Comparison of ENCODE assay signal across 11 cellular contexts in genomic region chr2:113185643-113186315, GRCh38. TPM values are rescaled to one million over a fixed set of nuclear protein-coding genes. Genes with fewer than 3 reads are reported as not detected.
DNase-seq lines count a peak whose midpoint lies in the region; ATAC-seq and TF ChIP-seq lines count a peak whose summit lies in the region.
"Had no signal": no experiment of that assay in that cellular context is flagged by ENCODE, and none has a peak within 500 bp of the region (broad histone marks: within the 10 kb centered on the region; RNA-seq: fewer than 3 reads in every experiment).

No MANE protein-coding gene starts in this region.

- H3K4me1 ChIP-seq in Loucy (ENCODE audit: insufficient read depth, low read length, poor library complexity, severe bottlenecking) (peaks cover 40% of the 10 kb centered on the region), ovary (ENCODE audit: insufficient read depth) (peaks cover 6% of the 10 kb centered on the region)

- WGBS in ovary, 3 donors, result 67 to 68% (median 67%) methylated on average over 9 of the region's 9 CpGs

- no peak overlapping the region for H2AFZ ChIP-seq in Loucy (ENCODE audit: low read length)

- peak overlapping the region; percentile 23 for H3K4me3 ChIP-seq in Loucy (ENCODE audit: low read length, poor library complexity, severe bottlenecking)
- H3K4me3 ChIP-seq in ovary, result no peak overlapping the region

- H3K79me2 ChIP-seq in Loucy (ENCODE audit: insufficient read depth, low read length), result peaks cover 71% of the 10 kb centered on the region

- DNase-seq in CD4-positive, alpha-beta T cell, result no peak
- no peak for DNase-seq in neural crest cell (ENCODE audit: low read depth, low spot score)
- no peak for DNase-seq in NCI-H1436 (lab: John Stamatoyannopoulos, UW)
- no peak for DNase-seq in GDM1 (lab: John Stamatoyannopoulos, UW)
- DNase-seq in ovary, result no peak
- DNase-seq: NCI-H1930 had no signal

- H3K27me3 Mint-ChIP-seq in CD4-positive, alpha-beta T cell, result no peaks in the 10 kb centered on the region
- H3K27me3 Mint-ChIP-seq in neural crest cell (ENCODE audit: low read depth), result no peaks in the 10 kb centered on the region
- H3K27me3 Mint-ChIP-seq: stimulated activated naive CD8-positive, alpha-beta T cell treated with anti-CD3 and anti-CD28 coated beads, Interleukin-15, Interleukin-2, amounts not matched to agents 100 ng/mL and 50 ng/mL, for 24 hours had no signal

- no peaks in the 10 kb centered on the region for H3K9me2 ChIP-seq in Loucy (replicated peaks; ENCODE audit: low read depth, low read length)

- H3K27ac Mint-ChIP-seq in CD4-positive, alpha-beta T cell, result peak overlapping the region; percentile 57
- peak overlapping the region; percentile 3 for H3K27ac Mint-ChIP-seq in neural crest cell (ENCODE audit: unreplicated experiment)

- POLR2A ChIA-PET in CD4-positive, alpha-beta T cell (lab: Charles Lee), result interaction anchor here (2.1 kb wide), 1 partner anchor 11 kb away, joined by 11 read pairs; the partner anchor contains the start of gene PSD4

- H3K36me3 ChIP-seq in Loucy (ENCODE audit: insufficient read depth, low read length), result peaks cover 50% of the 10 kb centered on the region; the same call in 1 of the 2 replicates
- no peaks in the 10 kb centered on the region for H3K36me3 ChIP-seq in ovary

- H3K27me3 ChIP-seq in CD4-positive, alpha-beta T cell (ENCODE audit: control insufficient read depth, insufficient read depth, low read length), result no peaks in the 10 kb centered on the region
- H3K27me3 ChIP-seq in Loucy (ENCODE audit: insufficient read depth, low read length, poor library complexity, severe bottlenecking) (no peaks in the 10 kb centered on the region), ovary (no peaks in the 10 kb centered on the region)

- H3K36me3 Mint-ChIP-seq in CD4-positive, alpha-beta T cell (ENCODE audit: low read depth), result peaks cover 88% of the 10 kb centered on the region
- no peaks in the 10 kb centered on the region for H3K36me3 Mint-ChIP-seq in neural crest cell (ENCODE audit: low read depth)

- TF ChIP-seq POLR2A in ovary (IDR thresholded peaks at IDR 0.05), result no peak

- peak overlapping the region; percentile 21 for H3K27ac ChIP-seq in CD4-positive, alpha-beta T cell (ENCODE audit: low read depth, low read length)
- no peak overlapping the region for H3K27ac ChIP-seq in ovary

- H3K9me3 ChIP-seq in CD4-positive, alpha-beta T cell (ENCODE audit: control insufficient read depth, low read length), result no peaks in the 10 kb centered on the region
- H3K9me3 ChIP-seq in Loucy (ENCODE audit: insufficient read depth, low read depth, low read length) (no peaks in the 10 kb centered on the region), ovary (no peaks in the 10 kb centered on the region)

- no peak for TF ChIP-seq CTCF in CD4-positive, alpha-beta T cell (IDR thresholded peaks at IDR 0.05)
- TF ChIP-seq CTCF in Loucy (conservative IDR thresholded peaks at IDR 0.05; ENCODE audit: low read length) (no peak), neural crest cell (conservative IDR thresholded peaks at IDR 0.05) (no peak), ovary (IDR thresholded peaks at IDR 0.05) (no peak)

- no peak overlapping the region for H3K4me3 Mint-ChIP-seq in CD4-positive, alpha-beta T cell
- H3K4me3 Mint-ChIP-seq in neural crest cell, result no peak overlapping the region
- H3K4me3 Mint-ChIP-seq: stimulated activated naive CD8-positive, alpha-beta T cell treated with anti-CD3 and anti-CD28 coated beads, Interleukin-15, Interleukin-2, amounts not matched to agents 100 ng/mL and 50 ng/mL, for 24 hours had no signal

- H3K9ac ChIP-seq in Loucy (ENCODE audit: low read depth, low read length, poor library complexity, severe bottlenecking), result no peak overlapping the region

- intact Hi-C loops in CD4-positive, alpha-beta T cell (cut with DNase I, micrococcal nuclease), result no loop called here
- intact Hi-C loops in ovary (cut with DNase I), result no loop called here

- H3K4me1 Mint-ChIP-seq in CD4-positive, alpha-beta T cell (ENCODE audit: low read depth), result peaks cover 83% of the 10 kb centered on the region
- peaks cover 10% of the 10 kb centered on the region for H3K4me1 Mint-ChIP-seq in neural crest cell

- CTCF ChIA-PET in CD4-positive, alpha-beta T cell (lab: Charles Lee), result no interaction called here

- H4K20me1 ChIP-seq in Loucy (ENCODE audit: insufficient read depth, low read length, poor library complexity, severe bottlenecking), result peaks cover 72% of the 10 kb centered on the region

- no peak for TF ChIP-seq EP300 in ovary (IDR thresholded peaks at IDR 0.05)

- H3F3A ChIP-seq in Loucy (ENCODE audit: low read depth), result no peaks in the 10 kb centered on the region

- ATAC-seq in CD4-positive, alpha-beta T cell (ENCODE audit: poor library complexity), result no peak
- ATAC-seq in esophagus mucosa (peak; percentile 20), GM19035 (IDR thresholded peaks at IDR 0.05; ENCODE audit: unreplicated experiment) (no peak)

- no peaks in the 10 kb centered on the region for H3K9me3 Mint-ChIP-seq in CD4-positive, alpha-beta T cell
- no peaks in the 10 kb centered on the region for H3K9me3 Mint-ChIP-seq in neural crest cell
- H3K9me3 Mint-ChIP-seq: stimulated activated naive CD8-positive, alpha-beta T cell treated with anti-CD3 and anti-CD28 coated beads, Interleukin-15, Interleukin-2, amounts not matched to agents 100 ng/mL and 50 ng/mL, for 24 hours had no signal

- H3K4me2 ChIP-seq in Loucy (ENCODE audit: low read depth, low read length, poor library complexity, severe bottlenecking), result peak overlapping the region; percentile 100

RNA-seq across cellular contexts. Expression of gene PSD4, which starts 12.0 kb away (rescaled TPM):
- total RNA-seq in CD4-positive, alpha-beta T cell, result 100 to 1,000 TPM in 1 of 2 experiments, 10 to 100 TPM in 1; 96.5 to 101 TPM
- total RNA-seq in esophagus mucosa (38.6 TPM), neural crest cell (2.4 and 2.9 TPM in 2 replicates), ovary (10 to 100 TPM in 1 of 7 donors, 1 to 10 TPM in 6; 2.0 to 14.1 (median 5.4) TPM)
- polyA plus RNA-seq in ovary, result 1 to 10 TPM; 1.2 to 3.3 TPM

RNA-seq across cellular contexts. Expression of gene IL1RN, which starts 58.4 kb away (rescaled TPM):
- under 1 TPM; 0.31 to 0.58 TPM for total RNA-seq in CD4-positive, alpha-beta T cell
- total RNA-seq in esophagus mucosa (871 TPM), neural crest cell (not detected in 2 replicates), ovary (1 to 10 TPM in 2 of 7 donors, under 1 TPM in 4, not detected in 1; 0.36 to 7.9 (median 0.56) TPM)
- polyA plus RNA-seq in ovary, result 1 to 10 TPM in 1 of 2 donors, under 1 TPM in 1; 0.29 to 1.5 TPM
- total RNA-seq: fibroblast of lung had no signal

Comparison
In these comparisons a context has a peak if more than half of its experiments do, and no peak if none do; other contexts are left out.
1. RNA of gene IL1RN, which starts 58.4 kb away (total RNA-seq): 871 TPM in esophagus mucosa (single experiment); 0.31 to 0.58 TPM in CD4-positive, alpha-beta T cell, 0.36 to 7.9 TPM in ovary and not detected in neural crest cell; every median in the first group is over 10 times any median in the second.